ENCODE assay signal across 10 cellular contexts in genomic region chr18:65567372-65567771, GRCh38.
A peak's percentile ranks its signal among the peaks of the same experiment; 100 is the strongest.
DNase-seq lines count a peak whose midpoint lies in the region; ATAC-seq and TF ChIP-seq lines count a peak whose summit lies in the region.
"Had no signal": no experiment of that assay in that cellular context is flagged by ENCODE, and none has a peak within 500 bp of the region (broad histone marks: within the 10 kb centered on the region; RNA-seq: fewer than 3 reads in every experiment).

No MANE protein-coding gene starts in this region.

- H3K36me3 Mint-ChIP-seq in endodermal cell (ENCODE audit: low read depth) = no peaks in the 10 kb centered on the region
- H3K36me3 Mint-ChIP-seq: CD14-positive monocyte had no signal

- H3K9ac ChIP-seq in NT2/D1 (ENCODE audit: insufficient read length, low read depth) = no peak overlapping the region
- H3K9ac ChIP-seq in endodermal cell (ENCODE audit: extremely low read depth, low read length, poor library complexity, severe bottlenecking) = no peak overlapping the region

- 10 to 34% methylated on average over 2 to 3 of the region's 3 CpGs for WGBS in endodermal cell (ENCODE audit: insufficient coverage in 1 of 2, insufficient read length in 1 of 2), 2 experiments

- ATAC-seq in Right ventricle myocardium inferior = no peak
- ATAC-seq in HG03457 (IDR thresholded peaks at IDR 0.05; ENCODE audit: unreplicated experiment) = no peak

- H3K27me3 ChIP-seq in left ventricle myocardium inferior (ENCODE audit: low read depth) = no peaks in the 10 kb centered on the region
- H3K27me3 ChIP-seq in NT2/D1 (ENCODE audit: insufficient read depth, insufficient read length) = no peaks in the 10 kb centered on the region
- no peaks in the 10 kb centered on the region for H3K27me3 ChIP-seq in endodermal cell (ENCODE audit: control insufficient read depth, insufficient read depth, low read length, poor library complexity, severe bottlenecking)
- H3K27me3 ChIP-seq: right atrium auricular region had no signal

- H3K9me3 ChIP-seq in left ventricle myocardium inferior (replicated peaks) (peaks cover 10% of the 10 kb centered on the region), NT2/D1 (ENCODE audit: insufficient read depth, low read length) (peaks cover 4% of the 10 kb centered on the region; the same call in 1 of the 2 replicates), endodermal cell (ENCODE audit: control insufficient read depth, low read length) (no peaks in the 10 kb centered on the region)
- H3K9me3 ChIP-seq: right atrium auricular region had no signal

- TF ChIP-seq CTCF in left ventricle myocardium inferior (IDR thresholded peaks at IDR 0.05; ENCODE audit: borderline replicate concordance) (peak; percentile 34), endodermal cell (conservative IDR thresholded peaks at IDR 0.05) (peak; percentile 78)

- H3K4me3 ChIP-seq in left ventricle myocardium inferior (no peak overlapping the region), NT2/D1 (ENCODE audit: insufficient read length, low read depth) (no peak overlapping the region), endodermal cell (ENCODE audit: low read length) (no peak overlapping the region)
- H3K4me3 ChIP-seq: right atrium auricular region had no signal

- H3K27me3 Mint-ChIP-seq in endodermal cell (ENCODE audit: insufficient read depth) = no peaks in the 10 kb centered on the region

- peaks cover 2% of the 10 kb centered on the region for H3K4me1 Mint-ChIP-seq in endodermal cell
- H3K4me1 Mint-ChIP-seq: CD14-positive monocyte had no signal

- H3K27ac Mint-ChIP-seq in endodermal cell = no peak overlapping the region
- H3K27ac Mint-ChIP-seq: CD14-positive monocyte had no signal

- no peak for DNase-seq in left ventricle myocardium inferior
- DNase-seq in Right ventricle myocardium inferior (ENCODE audit: missing footprints) = no peak
- DNase-seq in NT2/D1 (ENCODE audit: low read depth, low spot score) = peak; percentile 3
- DNase-seq in endodermal cell = no peak
- no peak for DNase-seq in effector CD8-positive, alpha-beta T cell (lab: John Stamatoyannopoulos, UW)
- no peak for DNase-seq in DMS153 (lab: John Stamatoyannopoulos, UW)
- no peak for DNase-seq in amygdala (lab: John Stamatoyannopoulos, UW)

- H3K4me3 Mint-ChIP-seq in endodermal cell = no peak overlapping the region
- H3K4me3 Mint-ChIP-seq: CD14-positive monocyte had no signal

- H3K27ac ChIP-seq in left ventricle myocardium inferior (replicated peaks) (no peak overlapping the region), endodermal cell (ENCODE audit: low read depth, low read length) (no peak overlapping the region)
- H3K27ac ChIP-seq: right atrium auricular region had no signal

- H3K9me3 Mint-ChIP-seq in endodermal cell = peaks cover 2% of the 10 kb centered on the region

- H3K4me1 ChIP-seq in left ventricle myocardium inferior (no peaks in the 10 kb centered on the region), NT2/D1 (ENCODE audit: insufficient read depth, insufficient read length) (no peaks in the 10 kb centered on the region), endodermal cell (ENCODE audit: control insufficient read depth, insufficient read depth, low read length) (no peaks in the 10 kb centered on the region)
- H3K4me1 ChIP-seq: right atrium auricular region had no signal

- no peaks in the 10 kb centered on the region for H3K36me3 ChIP-seq in left ventricle myocardium inferior
- H3K36me3 ChIP-seq in NT2/D1 (ENCODE audit: insufficient read depth, insufficient read length, low read length) = no peaks in the 10 kb centered on the region
- H3K36me3 ChIP-seq in endodermal cell (ENCODE audit: control insufficient read depth, insufficient read depth, low read length) = no peaks in the 10 kb centered on the region
- H3K36me3 ChIP-seq: right atrium auricular region had no signal

- intact Hi-C loops in left ventricle myocardium inferior (cut with micrococcal nuclease) = no loop called here
- intact Hi-C loops in Right ventricle myocardium inferior (cut with DNase I) = no loop called here
